Comparison of ENCODE assay signal across 11 cellular contexts in the genomic region with DNA sequence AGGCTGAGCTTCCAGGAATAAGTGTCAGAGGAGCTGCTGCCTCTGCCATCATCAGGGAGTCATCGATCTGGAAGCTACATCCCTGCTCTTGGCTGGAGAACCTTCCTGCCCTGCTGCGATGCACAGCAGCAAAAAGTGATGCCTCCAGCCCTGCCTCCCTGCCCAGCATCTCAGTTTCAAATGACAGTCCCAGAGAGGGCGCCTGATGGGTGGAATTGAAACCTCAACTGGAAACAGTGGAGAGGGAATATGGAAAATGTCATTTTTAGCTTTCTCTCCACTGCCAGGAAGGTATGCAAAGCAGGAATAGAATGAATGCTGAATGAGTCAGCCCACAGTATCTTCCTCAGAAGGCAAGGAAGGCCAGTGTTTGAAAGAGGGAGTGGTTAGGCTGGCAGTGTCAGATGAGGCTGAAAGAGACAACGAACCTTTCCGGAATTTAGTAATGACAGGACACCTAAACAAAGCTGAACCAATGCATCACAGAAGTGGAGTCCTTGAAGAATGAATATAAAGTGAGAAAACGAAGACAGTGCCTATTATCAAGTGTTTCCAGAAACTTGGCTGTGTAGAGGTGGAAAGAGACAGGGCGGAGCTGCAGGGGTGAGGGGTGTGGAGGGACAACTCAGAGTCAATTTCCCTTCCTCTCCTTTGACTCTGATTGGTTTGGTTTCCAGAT.
DNase-seq lines count a peak whose midpoint lies in the region; ATAC-seq, FAIRE-seq and TF ChIP-seq lines count a peak whose summit lies in the region.
"Had no signal": no experiment of that assay in that cellular context is flagged by ENCODE, and none has a peak within 500 bp of the region (broad histone marks: within the 10 kb centered on the region; RNA-seq: fewer than 3 reads in every experiment).

No MANE protein-coding gene starts in this region.

- DNase-seq in GM23338 (ENCODE audit: low spot score) (no peak), RCC 7860 (ENCODE audit: low spot score) (peak; percentile 87), fibroblast of peridontal ligament (ENCODE audit: extremely low read depth) (peak; percentile 78), smooth muscle cell (lab: John Stamatoyannopoulos, UW; ENCODE audit: unreplicated experiment) (no peak), NCI-H1436 (lab: John Stamatoyannopoulos, UW) (no peak), hypothalamus (lab: John Stamatoyannopoulos, UW) (no peak), psoas muscle (no peak)
- no peak for DNase-seq in activated CD4-positive, alpha-beta T cell treated with anti-CD3 and anti-CD28 coated beads, Interleukin-2, amount 10 ng/mL, durations not matched to agents 24 days and 14 days
- DNase-seq: KG1 had no signal

- H3K4me3 Mint-ChIP-seq in GM23338: no peak overlapping the region; the same call in 2 of the 3 replicates
- no peak overlapping the region for H3K4me3 Mint-ChIP-seq in activated CD4-positive, alpha-beta T cell treated with anti-CD3 and anti-CD28 coated beads, Interleukin-2, amount 10 ng/mL, durations not matched to agents 24 days and 14 days

- H3K27ac ChIP-seq in GM23338 (ENCODE audit: low read depth) (no peak overlapping the region), smooth muscle cell (ENCODE audit: low read depth) (peak overlapping the region; percentile 71), psoas muscle (no peak overlapping the region)
- H3K27ac ChIP-seq: vagina, VCaP had no signal

- peak; percentile 88 for FAIRE-seq in RCC 7860 (lab: Jason Lieb, UNC)

- H4K20me1 ChIP-seq in GM23338 (replicated peaks; ENCODE audit: insufficient read depth) (no peaks in the 10 kb centered on the region), smooth muscle cell (ENCODE audit: low read depth) (no peaks in the 10 kb centered on the region)

- ATAC-seq in GM23338 (peak; percentile 47), psoas muscle (no peak)

- H2AFZ ChIP-seq in GM23338: peak overlapping the region; percentile 56; the same call in 1 of the 2 replicates
- no peak overlapping the region for H2AFZ ChIP-seq in smooth muscle cell (ENCODE audit: low read depth)

- H3K79me2 ChIP-seq in GM23338 (replicated peaks; ENCODE audit: insufficient read depth) (no peaks in the 10 kb centered on the region), smooth muscle cell (ENCODE audit: low read depth) (no peaks in the 10 kb centered on the region)

- H3K4me1 ChIP-seq in GM23338 (ENCODE audit: insufficient read depth) (peaks cover 30% of the 10 kb centered on the region), smooth muscle cell (ENCODE audit: low read depth) (peaks cover 18% of the 10 kb centered on the region), psoas muscle (peaks cover 3% of the 10 kb centered on the region)

- H3F3A ChIP-seq in GM23338 (replicated peaks; ENCODE audit: low read depth): 0 out of 2 replicates have a peak, but pooled peaks cover 3% of the 10 kb centered on the region
- peaks cover 12% of the 10 kb centered on the region for H3F3A ChIP-seq in smooth muscle cell (ENCODE audit: low read depth)

- WGBS in smooth muscle cell (ENCODE audit: low lambda C conversion rate): 40% methylated on average over 7 of the region's 7 CpGs
- WGBS in psoas muscle, 3 donors: 47 to 56% (median 52%) methylated on average over 7 of the region's 7 CpGs

- peaks cover 14% of the 10 kb centered on the region for H3K9me3 Mint-ChIP-seq in GM23338
- no peaks in the 10 kb centered on the region for H3K9me3 Mint-ChIP-seq in activated CD4-positive, alpha-beta T cell treated with anti-CD3 and anti-CD28 coated beads, Interleukin-2, amount 10 ng/mL, durations not matched to agents 24 days and 14 days

- peak overlapping the region; percentile 35 for H3K9ac ChIP-seq in smooth muscle cell (ENCODE audit: low read depth)

- intact Hi-C loops in activated CD4-positive, alpha-beta T cell treated with anti-CD3 and anti-CD28 coated beads, Interleukin-2, amount 10 ng/mL, durations not matched to agents 24 days and 14 days (cut with micrococcal nuclease): no loop called here
- intact Hi-C loops in psoas muscle (cut with DNase I): no loop called here

- peaks cover 13% of the 10 kb centered on the region for H3K36me3 Mint-ChIP-seq in GM23338 (ENCODE audit: low read depth)
- H3K36me3 Mint-ChIP-seq in activated CD4-positive, alpha-beta T cell treated with anti-CD3 and anti-CD28 coated beads, Interleukin-2, amount 10 ng/mL, durations not matched to agents 24 days and 14 days (ENCODE audit: low read depth): no peaks in the 10 kb centered on the region

- TF ChIP-seq CTCF in GM23338 (conservative IDR thresholded peaks at IDR 0.05; ENCODE audit: low read depth in 2 of 2) (no peak), smooth muscle cell (IDR thresholded peaks at IDR 0.05; ENCODE audit: borderline replicate concordance, insufficient read depth, poor library complexity, severe bottlenecking) (no peak), psoas muscle (IDR thresholded peaks at IDR 0.05) (no peak)

- H3K9me3 ChIP-seq in smooth muscle cell (replicated peaks; ENCODE audit: low read depth) (no peaks in the 10 kb centered on the region), psoas muscle (no peaks in the 10 kb centered on the region)
- H3K9me3 ChIP-seq: vagina had no signal

- no peak overlapping the region; the same call in 1 of the 2 replicates for H3K27ac Mint-ChIP-seq in GM23338
- H3K27ac Mint-ChIP-seq in activated CD4-positive, alpha-beta T cell treated with anti-CD3 and anti-CD28 coated beads, Interleukin-2, amount 10 ng/mL, durations not matched to agents 24 days and 14 days: no peak overlapping the region

- H3K4me2 ChIP-seq in GM23338 (0 out of 2 replicates have a peak overlapping the region, but pooled peaks have one; percentile 1), smooth muscle cell (peak overlapping the region; percentile 65)

- H3K36me3 ChIP-seq in GM23338 (ENCODE audit: insufficient read depth) (0 out of 2 replicates have a peak, but pooled peaks cover 3% of the 10 kb centered on the region), smooth muscle cell (ENCODE audit: low read depth) (no peaks in the 10 kb centered on the region), psoas muscle (ENCODE audit: insufficient read depth in 1 of 2, low read depth in 1 of 2) (no peaks in the 10 kb centered on the region)
- H3K36me3 ChIP-seq: vagina had no signal

- no peaks in the 10 kb centered on the region for H3K9me2 ChIP-seq in GM23338 (ENCODE audit: insufficient read depth)

- H3K4me3 ChIP-seq in GM23338 (no peak overlapping the region), smooth muscle cell (no peak overlapping the region), psoas muscle (no peak overlapping the region)
- H3K4me3 ChIP-seq: vagina had no signal

- no peaks in the 10 kb centered on the region for H3K27me3 ChIP-seq in GM23338 (ENCODE audit: insufficient read depth)
- H3K27me3 ChIP-seq in smooth muscle cell (ENCODE audit: low read depth): no peaks in the 10 kb centered on the region
- H3K27me3 ChIP-seq in psoas muscle (ENCODE audit: insufficient read depth in 3 of 3, low read length in 2 of 3): peaks cover 0 to 17% (median 0%) of the 10 kb centered on the region in 3 donors
- H3K27me3 ChIP-seq: vagina had no signal

- H3K27me3 Mint-ChIP-seq in GM23338 (ENCODE audit: insufficient read depth, low read depth, poor library complexity): peaks cover 10% of the 10 kb centered on the region
- no peaks in the 10 kb centered on the region for H3K27me3 Mint-ChIP-seq in activated CD4-positive, alpha-beta T cell treated with anti-CD3 and anti-CD28 coated beads, Interleukin-2, amount 10 ng/mL, durations not matched to agents 24 days and 14 days

- H3K4me1 Mint-ChIP-seq in GM23338: peaks cover 37% of the 10 kb centered on the region
- peaks cover 4% of the 10 kb centered on the region for H3K4me1 Mint-ChIP-seq in activated CD4-positive, alpha-beta T cell treated with anti-CD3 and anti-CD28 coated beads, Interleukin-2, amount 10 ng/mL, durations not matched to agents 24 days and 14 days

TF ChIP-seq in GM23338, 12 proteins besides CTCF, POLR2A, EP300 and RAD21 (continues in another document):
- TF ChIP-seq, protein P1, sequence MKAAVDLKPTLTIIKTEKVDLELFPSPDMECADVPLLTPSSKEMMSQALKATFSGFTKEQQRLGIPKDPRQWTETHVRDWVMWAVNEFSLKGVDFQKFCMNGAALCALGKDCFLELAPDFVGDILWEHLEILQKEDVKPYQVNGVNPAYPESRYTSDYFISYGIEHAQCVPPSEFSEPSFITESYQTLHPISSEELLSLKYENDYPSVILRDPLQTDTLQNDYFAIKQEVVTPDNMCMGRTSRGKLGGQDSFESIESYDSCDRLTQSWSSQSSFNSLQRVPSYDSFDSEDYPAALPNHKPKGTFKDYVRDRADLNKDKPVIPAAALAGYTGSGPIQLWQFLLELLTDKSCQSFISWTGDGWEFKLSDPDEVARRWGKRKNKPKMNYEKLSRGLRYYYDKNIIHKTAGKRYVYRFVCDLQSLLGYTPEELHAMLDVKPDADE (IDR thresholded peaks at IDR 0.05): no peak
- TF ChIP-seq ZNF331 (CRISPR knock-in tag; IDR thresholded peaks at IDR 0.05; ENCODE audit: low read depth) (no peak), ZNF114 (CRISPR knock-in tag; IDR thresholded peaks at IDR 0.05) (no peak), EZH2phosphoT487 (IDR thresholded peaks at IDR 0.05; ENCODE audit: unreplicated experiment) (no peak), JUNB (IDR thresholded peaks at IDR 0.05; ENCODE audit: unreplicated experiment) (no peak)

Comparison
In these comparisons a context has a peak if more than half of its experiments do, and no peak if none do; other contexts are left out.
1. DNase-seq: peak in RCC 7860 (single experiment) and fibroblast of peridontal ligament (single experiment); none in GM23338 (single experiment), smooth muscle cell (single experiment), NCI-H1436 (single experiment), activated CD4-positive, alpha-beta T cell treated with anti-CD3 and anti-CD28 coated beads, Interleukin-2, amount 10 ng/mL, durations not matched to agents 24 days and 14 days (single experiment), hypothalamus (0 of 51) and psoas muscle (0 of 2).